8 cellular contexts compared by ENCODE assay signal in genomic region chr9:83920942-83921707, GRCh38. TPM values are rescaled to one million over a fixed set of nuclear protein-coding genes. Genes with fewer than 3 reads are reported as not detected.
DNase-seq lines count a peak whose midpoint lies in the region; ATAC-seq and TF ChIP-seq lines count a peak whose summit lies in the region.

KIF27 (minus strand) TSS chr9:83921432; CDS start chr9:83915591, 5,841 bp downstream.

- no peaks in the 10 kb centered on the region for H3K9me3 ChIP-seq in left lung

- ATAC-seq in GM19372 (IDR thresholded peaks at IDR 0.05; ENCODE audit: low read depth, unreplicated experiment) (peak; percentile 81), HG03521 (IDR thresholded peaks at IDR 0.05; ENCODE audit: unreplicated experiment) (peak; percentile 91), left lung (peak; percentile 98)

- no peaks in the 10 kb centered on the region for H3K27me3 ChIP-seq in left lung

- peaks cover 0 to 14% of the 10 kb centered on the region in 2 donors for H3K4me1 ChIP-seq in left lung

- TF ChIP-seq CTCF in left lung (IDR thresholded peaks at IDR 0.05), result peak; percentile 23 to 61

- peak within 1 kb of the TSS; percentile 93 to 97 for H3K27ac ChIP-seq in left lung

- intact Hi-C loops in left lung (cut with DNase I), result no loop called here

- no peaks in the 10 kb centered on the region for H3K36me3 ChIP-seq in left lung

- H3K4me3 ChIP-seq in left lung, result peak within 1 kb of the TSS; percentile 69 to 72

- DNase-seq in CD1c-positive myeloid dendritic cell (ENCODE audit: extremely low spot score) (peak; percentile 99), NCI-H69 (lab: John Stamatoyannopoulos, UW) (peak; percentile 99), dedifferentiated amniotic fluid mesenchymal stem cell (ENCODE audit: extremely low spot score) (peak; percentile 97), left lung (peak; percentile 99 to 100)
- DNase-seq in activated CD4-positive, alpha-beta T cell treated with anti-CD3 and anti-CD28 coated beads, Interleukin-2, amount 50 U/mL, for 1 hour, result peak; percentile 94
- DNase-seq in stimulated activated CD4-positive, alpha-beta T cell treated with anti-CD3 and anti-CD28 coated beads, Interleukin-2, amount 100 ng/mL, for 4 hours (ENCODE audit: low read depth), result peak; percentile 88

RNA-seq across cellular contexts. Expression of gene KIF27, which starts in this region (rescaled TPM):
- 1 to 10 TPM; 5.6 to 8.8 TPM for total RNA-seq in left lung

Comparison
In these comparisons a context has a peak if more than half of its experiments do, and no peak if none do; other contexts are left out.
1. Peak in every context shown above with its lines: DNase-seq, ATAC-seq, H3K4me3 ChIP-seq and H3K27ac ChIP-seq.